In the genomic region with DNA sequence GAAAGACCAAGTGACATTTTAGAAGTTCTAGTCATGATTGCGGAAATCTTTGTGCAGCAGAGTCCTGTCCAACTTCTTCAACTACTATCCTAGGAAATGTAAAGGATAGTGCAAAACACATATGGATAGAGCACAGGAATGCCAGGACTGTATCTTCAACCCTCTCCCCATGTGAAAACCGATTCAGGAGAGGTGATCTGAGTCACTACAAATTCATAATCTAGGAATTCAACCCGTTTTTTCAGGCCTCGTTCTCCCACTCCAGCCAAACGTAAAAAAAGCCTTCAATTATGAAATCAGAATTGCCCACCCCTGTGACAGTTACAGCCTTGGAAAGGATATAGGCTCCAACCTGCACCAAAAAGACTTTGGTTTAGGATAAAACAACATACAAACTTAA, we compare ENCODE assay signal across 25 cellular contexts. TPM values are rescaled to one million over a fixed set of nuclear protein-coding genes. Genes with fewer than 3 reads are reported as not detected.
"Had no signal": no experiment of that assay in that cellular context is flagged by ENCODE, and none has a peak within 500 bp of the region (broad histone marks: within the 10 kb centered on the region; RNA-seq: fewer than 3 reads in every experiment).

No MANE protein-coding gene starts in this region.

- H3K27me3 ChIP-seq: neutrophil, vagina had no signal

- H3K4me1 Mint-ChIP-seq: nephron, WTC11 had no signal

- H3K27ac Mint-ChIP-seq: activated naive CD8-positive, alpha-beta T cell treated with anti-CD3 and anti-CD28 coated beads for 36 hours; nephron; stimulated activated naive CD8-positive, alpha-beta T cell treated with anti-CD3 and anti-CD28 coated beads, Interleukin-15, amount 100 ng/mL, for 72 hours; WTC11 had no signal

- H3K27ac ChIP-seq: neutrophil, parathyroid adenoma, skin epidermis, vagina had no signal

- DNase-seq: activated CD4-positive, alpha-beta T cell treated with anti-CD3 and anti-CD28 coated beads, Interleukin-2, amount 50 U/mL, for 48 hours; activated naive CD4-positive, alpha-beta T cell treated with Interleukin-2 at 50 U/mL for 16 hours; activated naive CD8-positive, alpha-beta T cell treated with anti-CD3 and anti-CD28 coated beads for 36 hours; activated T-cell treated with anti-CD3 and anti-CD28 coated beads, Interleukin-2, amount 50 U/mL, for 48 hours; cerebellar nuclear complex; cortex of kidney; foreskin fibroblast; left colon; mesenchymal stem cell; right cardiac atrium; stimulated activated CD4-positive, alpha-beta T cell treated with anti-CD3 and anti-CD28 coated beads, Interleukin-1b, Interleukin-23, amount 100 ng/mL, for 48 hours; stimulated activated naive CD8-positive, alpha-beta T cell treated with anti-CD3 and anti-CD28 coated beads, Interleukin-15, amount 100 ng/mL, for 72 hours; T-helper 9 cell; trophoblast cell had no signal

- H3K79me2 ChIP-seq: parathyroid adenoma had no signal

- H2AFZ ChIP-seq: parathyroid adenoma had no signal

- FAIRE-seq: endometrium, keratinocyte had no signal

- H3K9ac ChIP-seq: parathyroid adenoma had no signal

- H3K9me3 ChIP-seq: neutrophil, vagina had no signal

- H3K4me3 Mint-ChIP-seq: activated naive CD8-positive, alpha-beta T cell treated with anti-CD3 and anti-CD28 coated beads for 36 hours; nephron; stimulated activated naive CD8-positive, alpha-beta T cell treated with anti-CD3 and anti-CD28 coated beads, Interleukin-15, amount 100 ng/mL, for 72 hours; WTC11 had no signal

- ATAC-seq: left colon; right cardiac atrium; stimulated activated naive CD8-positive, alpha-beta T cell treated with anti-CD3 and anti-CD28 coated beads, Interleukin-15, amount 100 ng/mL, for 72 hours; WTC11 had no signal

- H3K36me3 ChIP-seq: neutrophil, vagina had no signal

- H3K36me3 Mint-ChIP-seq: activated naive CD8-positive, alpha-beta T cell treated with anti-CD3 and anti-CD28 coated beads for 36 hours; WTC11 had no signal

- H3K9me3 Mint-ChIP-seq: activated naive CD8-positive, alpha-beta T cell treated with anti-CD3 and anti-CD28 coated beads for 36 hours; nephron; WTC11 had no signal

- H3K27me3 Mint-ChIP-seq: activated naive CD8-positive, alpha-beta T cell treated with anti-CD3 and anti-CD28 coated beads for 36 hours; stimulated activated naive CD8-positive, alpha-beta T cell treated with anti-CD3 and anti-CD28 coated beads, Interleukin-15, amount 100 ng/mL, for 72 hours had no signal

- H3K4me1 ChIP-seq: parathyroid adenoma, vagina had no signal

- H3K4me3 ChIP-seq: skin epidermis, vagina had no signal

RNA-seq across cellular contexts. Expression of a gene that starts 52.9 kb away (rescaled TPM):
- total RNA-seq: epithelial cell of proximal tubule, glomerular endothelial cell, pulmonary artery endothelial cell had no signal
